ENCODE assay signal across 1 cellular context in the genomic region with DNA sequence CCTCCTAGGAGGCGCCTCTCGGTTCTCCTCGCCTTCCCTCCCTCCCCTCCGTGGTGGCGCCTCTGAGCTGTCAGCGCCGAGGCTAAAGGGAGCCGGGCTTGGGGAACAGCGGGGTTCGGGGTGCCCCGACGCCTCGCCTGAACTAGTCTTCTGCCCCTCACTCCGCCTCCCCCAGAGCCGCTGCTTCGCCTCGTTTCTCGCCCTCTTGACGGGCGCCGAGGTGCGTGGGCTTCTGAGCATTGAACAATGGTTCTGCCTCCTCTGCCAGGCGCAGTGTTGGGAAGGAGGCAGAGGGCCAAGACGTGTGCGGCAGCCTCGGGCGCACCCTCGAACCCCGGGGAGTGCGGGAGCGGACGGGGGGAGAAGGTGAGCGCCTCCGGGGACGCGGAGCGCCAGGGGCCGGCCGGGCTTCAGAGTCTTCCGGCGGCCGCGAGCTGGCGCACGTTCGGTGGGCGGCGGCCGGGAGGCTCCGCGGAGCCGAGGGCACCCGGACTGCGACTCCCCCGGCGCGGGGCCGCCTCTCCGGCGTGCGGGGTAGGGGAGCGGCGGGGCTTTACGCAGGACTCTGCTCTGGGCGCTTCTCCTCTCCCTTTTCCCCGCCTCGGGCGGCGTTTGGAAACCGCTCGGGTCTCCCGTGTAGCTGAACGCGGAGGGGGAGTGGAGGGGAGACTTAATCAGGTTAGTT.
TF ChIP-seq lines count a peak whose summit lies in the region.

No MANE protein-coding gene starts in this region.

TF ChIP-seq in GM23338, 12 proteins besides CTCF, POLR2A, EP300 and RAD21 (continued from another document):
- TF ChIP-seq, protein P1, sequence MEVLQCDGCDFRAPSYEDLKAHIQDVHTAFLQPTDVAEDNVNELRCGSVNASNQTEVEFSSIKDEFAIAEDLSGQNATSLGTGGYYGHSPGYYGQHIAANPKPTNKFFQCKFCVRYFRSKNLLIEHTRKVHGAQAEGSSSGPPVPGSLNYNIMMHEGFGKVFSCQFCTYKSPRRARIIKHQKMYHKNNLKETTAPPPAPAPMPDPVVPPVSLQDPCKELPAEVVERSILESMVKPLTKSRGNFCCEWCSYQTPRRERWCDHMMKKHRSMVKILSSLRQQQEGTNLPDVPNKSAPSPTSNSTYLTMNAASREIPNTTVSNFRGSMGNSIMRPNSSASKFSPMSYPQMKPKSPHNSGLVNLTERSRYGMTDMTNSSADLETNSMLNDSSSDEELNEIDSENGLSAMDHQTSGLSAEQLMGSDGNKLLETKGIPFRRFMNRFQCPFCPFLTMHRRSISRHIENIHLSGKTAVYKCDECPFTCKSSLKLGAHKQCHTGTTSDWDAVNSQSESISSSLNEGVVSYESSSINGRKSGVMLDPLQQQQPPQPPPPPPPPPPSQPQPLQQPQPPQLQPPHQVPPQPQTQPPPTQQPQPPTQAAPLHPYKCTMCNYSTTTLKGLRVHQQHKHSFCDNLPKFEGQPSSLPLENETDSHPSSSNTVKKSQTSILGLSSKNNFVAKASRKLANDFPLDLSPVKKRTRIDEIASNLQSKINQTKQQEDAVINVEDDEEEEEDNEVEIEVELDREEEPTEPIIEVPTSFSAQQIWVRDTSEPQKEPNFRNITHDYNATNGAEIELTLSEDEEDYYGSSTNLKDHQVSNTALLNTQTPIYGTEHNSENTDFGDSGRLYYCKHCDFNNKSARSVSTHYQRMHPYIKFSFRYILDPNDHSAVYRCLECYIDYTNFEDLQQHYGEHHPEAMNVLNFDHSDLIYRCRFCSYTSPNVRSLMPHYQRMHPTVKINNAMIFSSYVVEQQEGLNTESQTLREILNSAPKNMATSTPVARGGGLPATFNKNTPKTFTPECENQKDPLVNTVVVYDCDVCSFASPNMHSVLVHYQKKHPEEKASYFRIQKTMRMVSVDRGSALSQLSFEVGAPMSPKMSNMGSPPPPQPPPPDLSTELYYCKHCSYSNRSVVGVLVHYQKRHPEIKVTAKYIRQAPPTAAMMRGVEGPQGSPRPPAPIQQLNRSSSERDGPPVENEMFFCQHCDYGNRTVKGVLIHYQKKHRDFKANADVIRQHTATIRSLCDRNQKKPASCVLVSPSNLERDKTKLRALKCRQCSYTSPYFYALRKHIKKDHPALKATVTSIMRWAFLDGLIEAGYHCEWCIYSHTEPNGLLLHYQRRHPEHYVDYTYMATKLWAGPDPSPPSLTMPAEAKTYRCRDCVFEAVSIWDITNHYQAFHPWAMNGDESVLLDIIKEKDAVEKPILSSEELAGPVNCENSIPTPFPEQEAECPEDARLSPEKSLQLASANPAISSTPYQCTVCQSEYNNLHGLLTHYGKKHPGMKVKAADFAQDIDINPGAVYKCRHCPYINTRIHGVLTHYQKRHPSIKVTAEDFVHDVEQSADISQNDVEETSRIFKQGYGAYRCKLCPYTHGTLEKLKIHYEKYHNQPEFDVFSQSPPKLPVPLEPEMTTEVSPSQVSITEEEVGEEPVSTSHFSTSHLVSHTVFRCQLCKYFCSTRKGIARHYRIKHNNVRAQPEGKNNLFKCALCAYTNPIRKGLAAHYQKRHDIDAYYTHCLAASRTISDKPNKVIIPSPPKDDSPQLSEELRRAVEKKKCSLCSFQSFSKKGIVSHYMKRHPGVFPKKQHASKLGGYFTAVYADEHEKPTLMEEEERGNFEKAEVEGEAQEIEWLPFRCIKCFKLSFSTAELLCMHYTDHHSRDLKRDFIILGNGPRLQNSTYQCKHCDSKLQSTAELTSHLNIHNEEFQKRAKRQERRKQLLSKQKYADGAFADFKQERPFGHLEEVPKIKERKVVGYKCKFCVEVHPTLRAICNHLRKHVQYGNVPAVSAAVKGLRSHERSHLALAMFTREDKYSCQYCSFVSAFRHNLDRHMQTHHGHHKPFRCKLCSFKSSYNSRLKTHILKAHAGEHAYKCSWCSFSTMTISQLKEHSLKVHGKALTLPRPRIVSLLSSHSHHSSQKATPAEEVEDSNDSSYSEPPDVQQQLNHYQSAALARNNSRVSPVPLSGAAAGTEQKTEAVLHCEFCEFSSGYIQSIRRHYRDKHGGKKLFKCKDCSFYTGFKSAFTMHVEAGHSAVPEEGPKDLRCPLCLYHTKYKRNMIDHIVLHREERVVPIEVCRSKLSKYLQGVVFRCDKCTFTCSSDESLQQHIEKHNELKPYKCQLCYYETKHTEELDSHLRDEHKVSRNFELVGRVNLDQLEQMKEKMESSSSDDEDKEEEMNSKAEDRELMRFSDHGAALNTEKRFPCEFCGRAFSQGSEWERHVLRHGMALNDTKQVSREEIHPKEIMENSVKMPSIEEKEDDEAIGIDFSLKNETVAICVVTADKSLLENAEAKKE (CRISPR knock-in tag; IDR thresholded peaks at IDR 0.05) = no peak
TF ChIP-seq in GM23338: peak in this region for 0.
